Comparison of ENCODE assay signal across 24 cellular contexts in genomic region chr16:14566599-14566998, GRCh38.
DNase-seq lines count a peak whose midpoint lies in the region; ATAC-seq, FAIRE-seq and TF ChIP-seq lines count a peak whose summit lies in the region.
"Had no signal": no experiment of that assay in that cellular context is flagged by ENCODE, and none has a peak within 500 bp of the region (broad histone marks: within the 10 kb centered on the region; RNA-seq: fewer than 3 reads in every experiment).

No MANE protein-coding gene starts in this region.

- peak overlapping the region; percentile 71 to 78; a peak in 4 of 6 replicates for H3K27ac ChIP-seq in A549
- peak overlapping the region; percentile 58 for H3K27ac ChIP-seq in C4-2B
- peak overlapping the region; percentile 79 for H3K27ac ChIP-seq in OCI-LY1 (ENCODE audit: low read depth, low read length, poor library complexity, severe bottlenecking)
- H3K27ac ChIP-seq in muscle layer of colon (ENCODE audit: low read depth, low read length): peak overlapping the region; percentile 50
- H3K27ac ChIP-seq: SJSA1 had no signal

- POLR2A ChIA-PET in A549 (lab: Yijun Ruan, JAX): no interaction called here

- DNase-seq in A549 (ENCODE audit: low read depth in 1 of 2, low spot score in 1 of 2): no peak
- no peak for DNase-seq in NCI-H2029 treated with DMSO at 0.1 percent for 48 hours (lab: John Stamatoyannopoulos, UW)
- no peak for DNase-seq in NCI-H2107 treated with DMSO at 0.1 percent for 48 hours (lab: John Stamatoyannopoulos, UW; ENCODE audit: unreplicated experiment)
- no peak for DNase-seq in natural killer cell
- DNase-seq: Calu3, DMS153, GOT3, KBM-7, NCI-H1048, NCI-H1436 treated with DMSO at 0.1 percent for 48 hours, NCI-H2029, NCI-H2227 treated with DMSO at 0.1 percent for 48 hours, NCI-H526 treated with DMSO at 0.1 percent for 48 hours, Right ventricle myocardium superior, RPMI8226 had no signal

- H2AFZ ChIP-seq in OCI-LY1 (ENCODE audit: low read length): no peak overlapping the region

- H3K4me2 ChIP-seq in A549: peak overlapping the region; percentile 76; the same call in 1 of the 3 replicates
- H3K4me2 ChIP-seq in OCI-LY1 (ENCODE audit: low read length): no peak overlapping the region

- H3K4me1 ChIP-seq in A549: peaks cover 61% of the 10 kb centered on the region
- H3K4me1 ChIP-seq in OCI-LY1 (ENCODE audit: insufficient read depth, low read length, severe bottlenecking): peaks cover 33% of the 10 kb centered on the region
- H3K4me1 ChIP-seq in muscle layer of colon (ENCODE audit: insufficient read depth, low read length): peaks cover 38% of the 10 kb centered on the region

- H3K27me3 ChIP-seq in OCI-LY1 (ENCODE audit: insufficient read depth, low read length) (no peaks in the 10 kb centered on the region), muscle layer of colon (ENCODE audit: control insufficient read depth in 1 of 2, insufficient read depth in 2 of 2, low read length in 2 of 2) (no peaks in the 10 kb centered on the region)
- H3K27me3 ChIP-seq: SJSA1 had no signal

- intact Hi-C loops in natural killer cell (cut with micrococcal nuclease): no loop called here

- H3K4me3 Mint-ChIP-seq in natural killer cell: no peak overlapping the region
- H3K4me3 Mint-ChIP-seq: B cell, CD14-positive monocyte had no signal

- H4K20me1 ChIP-seq in OCI-LY1 (ENCODE audit: insufficient read depth, low read length): no peaks in the 10 kb centered on the region

- H3K4me1 Mint-ChIP-seq in natural killer cell: peaks cover 0 to 9% of the 10 kb centered on the region in 2 donors
- H3K4me1 Mint-ChIP-seq: B cell, CD14-positive monocyte had no signal

- ATAC-seq in A549 (no peak), natural killer cell (no peak)

- no peaks in the 10 kb centered on the region for H3K9me2 ChIP-seq in OCI-LY1 (ENCODE audit: low read depth, low read length)

- no peak for FAIRE-seq in A549 (lab: Jason Lieb, UNC)
- FAIRE-seq: GM18507, HTR-8/SVneo had no signal

- no peak for TF ChIP-seq POLR2A in A549 (IDR thresholded peaks at IDR 0.05; ENCODE audit: low read length)

- no peaks in the 10 kb centered on the region for H3K79me2 ChIP-seq in OCI-LY1 (ENCODE audit: insufficient read depth, low read length)

- H3K36me3 ChIP-seq in OCI-LY1 (ENCODE audit: insufficient read depth, low read length) (peaks cover 24% of the 10 kb centered on the region; the same call in 1 of the 2 replicates), muscle layer of colon (ENCODE audit: insufficient read depth, low read length) (no peaks in the 10 kb centered on the region)
- H3K36me3 ChIP-seq: HAP-1, SJSA1 had no signal

- no peak for TF ChIP-seq RAD21 in A549 (conservative IDR thresholded peaks at IDR 0.05 in 1 of 2, IDR thresholded peaks at IDR 0.05 in 1 of 2)

- TF ChIP-seq CTCF in A549 (IDR thresholded peaks at IDR 0.05) (no peak), C4-2B (conservative IDR thresholded peaks at IDR 0.05) (no peak), OCI-LY1 (IDR thresholded peaks at IDR 0.05; ENCODE audit: low read length) (no peak), natural killer cell (IDR thresholded peaks at IDR 0.05) (no peak)

- no peaks in the 10 kb centered on the region for H3F3A ChIP-seq in OCI-LY1 (ENCODE audit: insufficient read depth, low read length)

- no peaks in the 10 kb centered on the region for H3K9me3 ChIP-seq in A549
- H3K9me3 ChIP-seq in OCI-LY1 (ENCODE audit: low read length): no peaks in the 10 kb centered on the region
- no peaks in the 10 kb centered on the region for H3K9me3 ChIP-seq in muscle layer of colon (ENCODE audit: low read length)
- H3K9me3 ChIP-seq: HAP-1, SJSA1 had no signal

- no peak for TF ChIP-seq EP300 in A549 (IDR thresholded peaks at IDR 0.05)

- H3K27ac Mint-ChIP-seq in natural killer cell: no peak overlapping the region
- H3K27ac Mint-ChIP-seq: B cell had no signal

- H3K9me3 Mint-ChIP-seq in natural killer cell: no peaks in the 10 kb centered on the region
- H3K9me3 Mint-ChIP-seq: CD14-positive monocyte had no signal

- 31% methylated on average over 1 of the region's 1 CpG for WGBS in A549 (ENCODE audit: missing lambda C conversion rate)

- CTCF ChIA-PET in A549 (lab: Yijun Ruan, JAX): interaction anchor here (0.6 to 1.5 kb wide), 2 partner anchors 14 to 41 kb away, joined by 3 read pairs; no protein-coding TSS in a partner anchor

- no peak overlapping the region for H3K9ac ChIP-seq in OCI-LY1 (ENCODE audit: low read length)
- no peak overlapping the region for H3K9ac ChIP-seq in muscle layer of colon (ENCODE audit: low read length)

- H3K36me3 Mint-ChIP-seq in natural killer cell: no peaks in the 10 kb centered on the region

- H3K27me3 Mint-ChIP-seq in natural killer cell (ENCODE audit: low read depth in 2 of 2): no peaks in the 10 kb centered on the region
- H3K27me3 Mint-ChIP-seq: B cell had no signal

- H3K4me3 ChIP-seq in A549 (no peak overlapping the region), OCI-LY1 (ENCODE audit: low read depth, low read length, poor library complexity, severe bottlenecking) (no peak overlapping the region), muscle layer of colon (ENCODE audit: low read depth in 1 of 2, low read length in 2 of 2) (no peak overlapping the region)
- H3K4me3 ChIP-seq: HAP-1, SJSA1 had no signal

TF ChIP-seq in A549, 52 proteins besides CTCF, POLR2A, EP300 and RAD21:
- no peak for TF ChIP-seq HOXA7 (CRISPR knock-in tag; IDR thresholded peaks at IDR 0.05)
- no peak for TF ChIP-seq SMC3 (IDR thresholded peaks at IDR 0.05)
- TF ChIP-seq CHD4 (IDR thresholded peaks at IDR 0.05; ENCODE audit: borderline replicate concordance): no peak
- no peak for TF ChIP-seq ZNF302 (CRISPR knock-in tag; IDR thresholded peaks at IDR 0.05)
- no peak for TF ChIP-seq MAX (IDR thresholded peaks at IDR 0.05)
- no peak for TF ChIP-seq REST (IDR thresholded peaks at IDR 0.05)
- TF ChIP-seq BCL3 (IDR thresholded peaks at IDR 0.05): no peak
- TF ChIP-seq RARB (CRISPR knock-in tag; IDR thresholded peaks at IDR 0.05): no peak
- TF ChIP-seq NFE2L2 (conservative IDR thresholded peaks at IDR 0.05; ENCODE audit: low read length): no peak
- TF ChIP-seq MAFK (IDR thresholded peaks at IDR 0.05; ENCODE audit: partially characterized antibody): no peak
- TF ChIP-seq POLR2AphosphoS2 (conservative IDR thresholded peaks at IDR 0.05; ENCODE audit: low read length): no peak
- no peak for TF ChIP-seq FOXS1 (CRISPR knock-in tag; IDR thresholded peaks at IDR 0.05)
